In the genomic region with DNA sequence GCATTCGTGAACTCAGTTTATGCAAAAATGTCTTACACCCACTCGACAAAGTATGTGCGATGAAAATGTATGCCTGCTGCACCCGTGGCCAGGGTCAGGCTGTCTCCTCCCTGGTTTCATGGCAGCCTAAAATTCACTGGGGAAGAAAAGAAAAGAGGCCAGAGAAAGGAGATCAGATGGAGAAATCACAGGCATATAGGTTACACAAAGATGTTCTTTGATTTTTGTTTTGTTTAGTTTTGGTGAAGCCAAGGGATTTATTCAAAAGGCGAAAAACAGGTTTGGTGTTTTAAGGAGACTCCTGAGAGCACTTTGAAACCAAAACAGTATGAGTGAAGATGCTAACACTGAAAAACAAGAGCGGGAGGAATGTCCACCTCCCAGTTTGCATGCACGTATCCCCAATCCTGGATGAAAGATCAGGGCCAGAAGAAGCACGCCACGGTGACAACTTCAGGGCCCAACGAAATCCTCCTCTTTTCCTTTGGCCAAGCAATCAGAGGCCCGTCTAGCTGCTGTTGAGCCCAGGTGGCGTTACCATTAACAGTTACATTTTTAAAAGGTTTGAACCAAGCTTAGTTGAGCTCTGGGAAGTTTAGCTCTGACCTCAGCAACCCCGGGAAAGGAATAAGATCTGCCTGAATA, we compare ENCODE assay signal across 8 cellular contexts. TPM values are rescaled to one million over a fixed set of nuclear protein-coding genes. Genes with fewer than 3 reads are reported as not detected.
DNase-seq lines count a peak whose midpoint lies in the region; ATAC-seq, FAIRE-seq and TF ChIP-seq lines count a peak whose summit lies in the region.

No MANE protein-coding gene starts in this region.

- intact Hi-C loops in lower lobe of right lung (cut with DNase I) = no loop called here

- H3K4me3 ChIP-seq in AG04449 (ENCODE audit: low read depth, low read length) (peak overlapping the region; percentile 77), HAP-1 (peak overlapping the region; percentile 65), lower lobe of right lung (peak overlapping the region; percentile 82)

- H3K9me3 ChIP-seq in HAP-1 (no peaks in the 10 kb centered on the region), lower lobe of right lung (no peaks in the 10 kb centered on the region)

- peak overlapping the region; percentile 69 for H3K27ac ChIP-seq in angular gyrus (ENCODE audit: low read depth, low read length)
- H3K27ac ChIP-seq in lower lobe of right lung = peak overlapping the region; percentile 76

- no peak for FAIRE-seq in urothelium cell line (lab: Jason Lieb, UNC)

- CTCF ChIA-PET in AG04449 (lab: Yijun Ruan, JAX) = no interaction called here

- ATAC-seq in lower lobe of right lung = peak in 1 of 2 donors; percentile 0
- no peak for ATAC-seq in HG03039 (IDR thresholded peaks at IDR 0.05; ENCODE audit: unreplicated experiment)

- POLR2A ChIA-PET in AG04449 (lab: Yijun Ruan, JAX) = interaction anchor here (1.2 kb wide), 1 partner anchor 185 kb away, joined by 3 read pairs; a partner anchor contains a TSS

- peaks cover 17% of the 10 kb centered on the region for H3K4me1 ChIP-seq in HAP-1
- H3K4me1 ChIP-seq in lower lobe of right lung = peaks cover 20% of the 10 kb centered on the region

- H3K36me3 ChIP-seq in HAP-1 (replicated peaks) (no peaks in the 10 kb centered on the region), lower lobe of right lung (no peaks in the 10 kb centered on the region)

- DNase-seq in AG04449 (ENCODE audit: low read depth, low spot score) (no peak), HAP-1 (ENCODE audit: low spot score in 2 of 2) (no peak), lower lobe of right lung (no peak), urothelium cell line (ENCODE audit: low spot score) (peak; percentile 7), AG20443 (ENCODE audit: low spot score) (no peak), RPMI8226 (no peak)

- no peak for TF ChIP-seq CTCF in AG04449 (IDR thresholded peaks at IDR 0.05; ENCODE audit: insufficient read depth, low read length, missing control alignments)
- no peak for TF ChIP-seq CTCF in lower lobe of right lung (IDR thresholded peaks at IDR 0.05)

- no peaks in the 10 kb centered on the region for H3K27me3 ChIP-seq in HAP-1 (ENCODE audit: low read depth)
- no peaks in the 10 kb centered on the region for H3K27me3 ChIP-seq in lower lobe of right lung (ENCODE audit: low read depth)

- in situ Hi-C loops in HAP-1 (cut with MboI; ENCODE audit: low sequenced_read_pairs) = no loop called here

RNA-seq across cellular contexts. Expression of a gene that starts 1.0 kb away (rescaled TPM):
- 5.8 TPM for total RNA-seq in lower lobe of right lung
